ENCODE assay signal across 11 cellular contexts in genomic region chr15:98854496-98854895, GRCh38.
DNase-seq lines count a peak whose midpoint lies in the region; ATAC-seq, FAIRE-seq and TF ChIP-seq lines count a peak whose summit lies in the region.
"Had no signal": no experiment of that assay in that cellular context is flagged by ENCODE, and none has a peak within 500 bp of the region (broad histone marks: within the 10 kb centered on the region; RNA-seq: fewer than 3 reads in every experiment).

No MANE protein-coding gene starts in this region.

- peak overlapping the region; percentile 75 for H3K27ac Mint-ChIP-seq in activated T-cell treated with anti-CD3 and anti-CD28 coated beads, Interleukin-2, amount 50 U/mL, for 24 hours
- peak overlapping the region; percentile 90 for H3K27ac Mint-ChIP-seq in type B pancreatic cell

- no peak for TF ChIP-seq EP300 in HepG2 (IDR thresholded peaks at IDR 0.05; ENCODE audit: low read depth in 2 of 2, low read length in 2 of 2)
- TF ChIP-seq EP300 in HepG2 (CRISPR knock-in tag; IDR thresholded peaks at IDR 0.05; ENCODE audit: borderline replicate concordance), result no peak

- TF ChIP-seq RAD21 in HepG2 (CRISPR knock-in tag; IDR thresholded peaks at IDR 0.05), result no peak

- POLR2A ChIA-PET in HepG2 (lab: Yijun Ruan, JAX), result no interaction called here

- CTCF ChIA-PET in HepG2 (lab: Yijun Ruan, JAX; ENCODE audit: low intra/inter-chr PET ratio, low total read pairs), result no interaction called here

- WGBS in HepG2 (ENCODE audit: low lambda C conversion rate), result 95% methylated on average over 7 of the region's 7 CpGs

- no peaks in the 10 kb centered on the region for H3K27me3 Mint-ChIP-seq in activated T-cell treated with anti-CD3 and anti-CD28 coated beads, Interleukin-2, amount 50 U/mL, for 24 hours
- no peaks in the 10 kb centered on the region for H3K27me3 Mint-ChIP-seq in activated T-cell treated with anti-CD3 and anti-CD28 coated beads, Interleukin-2, amount 50 U/mL, for 4 hours (ENCODE audit: low read depth)
- no peaks in the 10 kb centered on the region for H3K27me3 Mint-ChIP-seq in type B pancreatic cell

- no peak overlapping the region for H3K4me2 ChIP-seq in HepG2 (ENCODE audit: low read depth, low read length)

- H3K4me3 Mint-ChIP-seq in activated T-cell treated with anti-CD3 and anti-CD28 coated beads, Interleukin-2, amount 50 U/mL, for 24 hours, result no peak overlapping the region
- H3K4me3 Mint-ChIP-seq in activated T-cell treated with anti-CD3 and anti-CD28 coated beads, Interleukin-2, amount 50 U/mL, for 4 hours, result no peak overlapping the region
- peak overlapping the region; percentile 90 for H3K4me3 Mint-ChIP-seq in type B pancreatic cell

- FAIRE-seq in HepG2 (lab: Jason Lieb, UNC), result no peak
- FAIRE-seq: G401.6 had no signal

- no peaks in the 10 kb centered on the region for H3K36me3 ChIP-seq in muscle layer of colon (ENCODE audit: insufficient read depth, low read length)
- no peaks in the 10 kb centered on the region for H3K36me3 ChIP-seq in HepG2 (replicated peaks in 1 of 2; ENCODE audit: control insufficient read depth in 1 of 2, insufficient read depth in 2 of 2, low read length in 2 of 2)

- H3K4me1 Mint-ChIP-seq in activated T-cell treated with anti-CD3 and anti-CD28 coated beads, Interleukin-2, amount 50 U/mL, for 24 hours (ENCODE audit: low read depth), result peaks cover 74% of the 10 kb centered on the region
- peaks cover 63% of the 10 kb centered on the region for H3K4me1 Mint-ChIP-seq in activated T-cell treated with anti-CD3 and anti-CD28 coated beads, Interleukin-2, amount 50 U/mL, for 4 hours (ENCODE audit: low read depth)
- H3K4me1 Mint-ChIP-seq in type B pancreatic cell (ENCODE audit: unreplicated experiment), result peaks cover 76% of the 10 kb centered on the region

- TF ChIP-seq POLR2A in HepG2 (IDR thresholded peaks at IDR 0.05; ENCODE audit: insufficient read depth in 1 of 2, low read depth in 2 of 2, low read length in 2 of 2), result no peak

- H3K27me3 ChIP-seq in muscle layer of colon (ENCODE audit: control insufficient read depth in 1 of 2, insufficient read depth in 2 of 2, low read length in 2 of 2), result no peaks in the 10 kb centered on the region
- no peaks in the 10 kb centered on the region for H3K27me3 ChIP-seq in HepG2 (ENCODE audit: control insufficient read depth in 1 of 2, insufficient read depth in 2 of 2, low read length in 2 of 2)
- H3K27me3 ChIP-seq: body of pancreas had no signal

- H3K9ac ChIP-seq in muscle layer of colon (ENCODE audit: low read length), result peak overlapping the region; percentile 20
- no peak overlapping the region for H3K9ac ChIP-seq in HepG2 (ENCODE audit: insufficient read depth, low read depth, low read length)

- TF ChIP-seq CTCF in type B pancreatic cell (conservative IDR thresholded peaks at IDR 0.05) (no peak), HepG2 (CRISPR knock-in tag; IDR thresholded peaks at IDR 0.05) (no peak)

- H2AFZ ChIP-seq in HepG2 (ENCODE audit: low read length), result no peak overlapping the region

- H3K79me2 ChIP-seq in HepG2 (ENCODE audit: insufficient read depth, low read length), result peaks cover 61% of the 10 kb centered on the region

- DNase-seq in activated T-cell treated with anti-CD3 and anti-CD28 coated beads, Interleukin-2, amount 50 U/mL, for 24 hours, result no peak
- DNase-seq in activated T-cell treated with anti-CD3 and anti-CD28 coated beads, Interleukin-2, amount 50 U/mL, for 4 hours, result no peak
- DNase-seq in type B pancreatic cell (ENCODE audit: extremely low spot score, unreplicated experiment), result no peak
- DNase-seq in HepG2 (ENCODE audit: low spot score), result no peak
- DNase-seq in amniotic stem cell (lab: John Stamatoyannopoulos, UW), result no peak
- DNase-seq: NCI-H1694 had no signal

- H4K20me1 ChIP-seq in HepG2 (ENCODE audit: insufficient read depth, low read length), result peaks cover 66% of the 10 kb centered on the region

- in situ Hi-C loops in HepG2 (cut with HindIII; ENCODE audit: extremely low pct_ligation_motif_present, low pct_unique_long_range_greater_than_20kb), result no loop called here

- no peaks in the 10 kb centered on the region for H3K9me3 Mint-ChIP-seq in activated T-cell treated with anti-CD3 and anti-CD28 coated beads, Interleukin-2, amount 50 U/mL, for 24 hours
- H3K9me3 Mint-ChIP-seq in activated T-cell treated with anti-CD3 and anti-CD28 coated beads, Interleukin-2, amount 50 U/mL, for 4 hours, result no peaks in the 10 kb centered on the region
- no peaks in the 10 kb centered on the region for H3K9me3 Mint-ChIP-seq in type B pancreatic cell

- BruUV-seq in HepG2 (replicated peaks; lab: Mats Ljungman, UMichigan), result no TSS peak

- no peak for ATAC-seq in activated T-cell treated with anti-CD3 and anti-CD28 coated beads, Interleukin-2, amount 50 U/mL, for 4 hours
- ATAC-seq in HG03045 (IDR thresholded peaks at IDR 0.05; ENCODE audit: unreplicated experiment) (no peak), HepG2 (no peak)
- ATAC-seq: body of pancreas had no signal

- H3K4me1 ChIP-seq in muscle layer of colon (ENCODE audit: insufficient read depth, low read length) (peaks cover 76% of the 10 kb centered on the region), HepG2 (ENCODE audit: insufficient read depth, low read length) (peaks cover 46% of the 10 kb centered on the region)

- H3K27ac ChIP-seq in cingulate gyrus (ENCODE audit: low read depth, low read length), result peak overlapping the region; percentile 21
- peak overlapping the region; percentile 92 for H3K27ac ChIP-seq in muscle layer of colon (ENCODE audit: low read depth, low read length)
- H3K27ac ChIP-seq in HepG2 (ENCODE audit: extremely low read length, insufficient read depth, low read length), result no peak overlapping the region

- H3K9me3 ChIP-seq in muscle layer of colon (ENCODE audit: low read length) (no peaks in the 10 kb centered on the region), HepG2 (ENCODE audit: low read length) (no peaks in the 10 kb centered on the region)
- H3K9me3 ChIP-seq: body of pancreas had no signal

- H3K36me3 Mint-ChIP-seq in activated T-cell treated with anti-CD3 and anti-CD28 coated beads, Interleukin-2, amount 50 U/mL, for 24 hours (ENCODE audit: low read depth), result peaks cover 6% of the 10 kb centered on the region
- H3K36me3 Mint-ChIP-seq in activated T-cell treated with anti-CD3 and anti-CD28 coated beads, Interleukin-2, amount 50 U/mL, for 4 hours (ENCODE audit: insufficient read depth), result no peaks in the 10 kb centered on the region
- no peaks in the 10 kb centered on the region for H3K36me3 Mint-ChIP-seq in type B pancreatic cell

- H3K4me3 ChIP-seq in muscle layer of colon (ENCODE audit: low read depth in 1 of 2, low read length in 2 of 2), result peak overlapping the region in 1 of 2 donors; percentile 91
- no peak overlapping the region for H3K4me3 ChIP-seq in HepG2 (replicated peaks in 1 of 3; ENCODE audit: insufficient read depth in 1 of 3, low read depth in 2 of 3, low read length in 3 of 3)
- H3K4me3 ChIP-seq: body of pancreas had no signal

- intact Hi-C loops in HepG2 (cut with micrococcal nuclease; ENCODE audit: unreplicated experiment), result no loop called here

TF ChIP-seq in HepG2, 621 proteins besides CTCF, POLR2A, EP300 and RAD21:
- TF ChIP-seq TFE3 (CRISPR knock-in tag; IDR thresholded peaks at IDR 0.05), result no peak
- no peak for TF ChIP-seq FOXC1 (CRISPR knock-in tag; IDR thresholded peaks at IDR 0.05; ENCODE audit: borderline replicate concordance)
- no peak for TF ChIP-seq SYNCRIP (IDR thresholded peaks at IDR 0.05; ENCODE audit: insufficient read depth, low read depth, low read length)
- no peak for TF ChIP-seq ZBTB8A (CRISPR knock-in tag; IDR thresholded peaks at IDR 0.05; ENCODE audit: borderline replicate concordance, low read depth)
- no peak for TF ChIP-seq TEAD2 (CRISPR knock-in tag; IDR thresholded peaks at IDR 0.05)
- no peak for TF ChIP-seq ZC3H4 (CRISPR knock-in tag; IDR thresholded peaks at IDR 0.05; ENCODE audit: borderline replicate concordance)
- no peak for TF ChIP-seq ZNF557 (CRISPR knock-in tag; IDR thresholded peaks at IDR 0.05)
- TF ChIP-seq CEBPZ (IDR thresholded peaks at IDR 0.05; ENCODE audit: low read length), result no peak
- no peak for TF ChIP-seq NFATC3 (CRISPR knock-in tag; IDR thresholded peaks at IDR 0.05)
- no peak for TF ChIP-seq CHD2 (IDR thresholded peaks at IDR 0.05; ENCODE audit: low read depth, low read length)
